Comparison of ENCODE assay signal across 9 cellular contexts in the genomic region with DNA sequence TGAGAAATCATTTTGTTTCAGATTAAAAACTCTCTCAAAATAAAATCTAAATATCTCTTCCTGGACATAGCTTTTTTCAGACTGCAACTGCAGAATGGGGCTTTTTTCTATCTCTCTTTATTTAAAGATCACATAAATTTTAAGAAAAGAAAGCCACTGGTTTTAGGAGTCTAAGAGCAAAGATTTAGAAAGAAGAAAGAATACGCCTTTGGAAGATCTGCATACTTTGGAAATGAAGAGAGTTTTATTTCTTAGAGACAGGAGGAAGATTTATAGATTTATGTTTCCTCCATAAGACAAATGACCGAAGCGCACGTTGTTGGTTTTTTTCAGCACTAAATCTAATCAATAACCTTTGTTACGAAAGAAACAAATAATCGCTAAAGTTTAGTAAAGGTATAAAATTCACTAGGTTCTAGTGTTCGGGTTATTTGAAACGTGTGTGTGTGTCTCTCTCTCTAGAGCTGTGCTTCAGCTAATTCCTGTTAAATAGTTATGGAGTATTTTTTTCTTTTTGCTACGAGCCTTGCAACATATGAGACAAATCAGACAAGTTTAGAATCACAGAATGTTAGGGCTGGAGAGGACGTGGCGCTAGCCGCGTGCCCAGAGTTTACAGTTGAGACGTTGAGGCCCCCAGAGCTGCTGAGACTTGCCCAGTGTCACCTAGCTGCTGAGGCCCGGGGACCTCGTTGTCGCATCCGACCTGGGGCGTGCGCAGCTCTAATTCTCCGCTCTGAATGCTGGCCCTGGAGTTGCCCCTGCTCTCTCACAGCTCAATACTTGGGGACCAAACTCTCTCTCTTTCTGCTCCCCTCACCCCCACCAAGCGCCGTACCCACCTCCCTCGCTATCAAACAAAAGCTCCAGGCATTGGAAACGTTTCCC.
DNase-seq lines count a peak whose midpoint lies in the region; ATAC-seq and TF ChIP-seq lines count a peak whose summit lies in the region.
"Had no signal": no experiment of that assay in that cellular context is flagged by ENCODE, and none has a peak within 500 bp of the region (broad histone marks: within the 10 kb centered on the region; RNA-seq: fewer than 3 reads in every experiment).

No MANE protein-coding gene starts in this region.

- H3K36me3 Mint-ChIP-seq in naive thymus-derived CD4-positive, alpha-beta T cell: peaks cover 0 to 17% (median 3%) of the 10 kb centered on the region in 5 donors
- H3K36me3 Mint-ChIP-seq in activated T-helper 2 cell treated with anti-CD3 and anti-CD28 coated beads, Interferon-gamma antibody, Interleukin-2, Interleukin-4, amounts not matched to agents 10 μg/mL and 5 μg/mL and 100 μg/mL, durations not matched to agents 14 hours and 24 hours and 36 hours (ENCODE audit: low read depth): no peaks in the 10 kb centered on the region

- no peaks in the 10 kb centered on the region for H3K9me3 ChIP-seq in endocrine pancreas (ENCODE audit: control insufficient read depth, low read length)
- no peaks in the 10 kb centered on the region for H3K9me3 ChIP-seq in naive thymus-derived CD4-positive, alpha-beta T cell (ENCODE audit: control insufficient read depth in 2 of 3, low read length in 3 of 3)

- no peaks in the 10 kb centered on the region for H3K79me2 ChIP-seq in ACC112 (ENCODE audit: control insufficient read depth, insufficient read depth, low read length, unreplicated experiment)

- H3K9me3 Mint-ChIP-seq in naive thymus-derived CD4-positive, alpha-beta T cell: peaks cover 0 to 18% (median 6%) of the 10 kb centered on the region in 11 donors
- H3K9me3 Mint-ChIP-seq in activated T-helper 2 cell treated with anti-CD3 and anti-CD28 coated beads, Interferon-gamma antibody, Interleukin-2, Interleukin-4, amounts not matched to agents 10 μg/mL and 5 μg/mL and 100 μg/mL, durations not matched to agents 14 hours and 24 hours and 36 hours: no peaks in the 10 kb centered on the region

- H2AFZ ChIP-seq in ACC112 (ENCODE audit: low read length, unreplicated experiment): peak overlapping the region; percentile 87

- H3K36me3 ChIP-seq in ACC112 (ENCODE audit: insufficient read depth, low read length) (no peaks in the 10 kb centered on the region), endocrine pancreas (ENCODE audit: control insufficient read depth, insufficient read depth, low read length) (no peaks in the 10 kb centered on the region)
- H3K36me3 ChIP-seq in naive thymus-derived CD4-positive, alpha-beta T cell (ENCODE audit: control insufficient read depth in 2 of 3, insufficient read depth in 3 of 3, low read length in 3 of 3): no peaks in the 10 kb centered on the region

- ATAC-seq in naive thymus-derived CD4-positive, alpha-beta T cell: peak; percentile 28
- ATAC-seq in GM19463 (IDR thresholded peaks at IDR 0.05; ENCODE audit: unreplicated experiment): no peak

- H3K27me3 ChIP-seq in ACC112 (ENCODE audit: insufficient read depth, low read length): no peaks in the 10 kb centered on the region
- no peaks in the 10 kb centered on the region for H3K27me3 ChIP-seq in endocrine pancreas (ENCODE audit: control insufficient read depth, insufficient read depth, low read length)
- peaks cover 0 to 6% of the 10 kb centered on the region in 2 donors for H3K27me3 ChIP-seq in naive thymus-derived CD4-positive, alpha-beta T cell (ENCODE audit: control insufficient read depth in 2 of 2, insufficient read depth in 2 of 2, low read length in 2 of 2)

- H3K27ac ChIP-seq in ACC112 (ENCODE audit: low read depth, low read length): peak overlapping the region; percentile 95
- H3K27ac ChIP-seq in naive thymus-derived CD4-positive, alpha-beta T cell (ENCODE audit: low read depth, low read length): peak overlapping the region; percentile 29

- POLR2A ChIA-PET in naive thymus-derived CD4-positive, alpha-beta T cell (lab: Charles Lee): no interaction called here

- intact Hi-C loops in naive thymus-derived CD4-positive, alpha-beta T cell (cut with micrococcal nuclease): loop anchor here (5.0 kb wide), 2 partner anchors 171 to 181 kb away; partner anchors contain the start of gene GATA6 (in 1 of the 2)
- intact Hi-C loops in activated T-helper 2 cell treated with anti-CD3 and anti-CD28 coated beads, Interferon-gamma antibody, Interleukin-2, Interleukin-4, amounts not matched to agents 10 μg/mL and 5 μg/mL and 100 μg/mL, durations not matched to agents 14 hours and 24 hours and 36 hours (cut with micrococcal nuclease): loop anchor here (2.0 kb wide), 1 partner anchor 177 kb away; no protein-coding TSS in a partner anchor

- peaks cover 38 to 51% (median 47%) of the 10 kb centered on the region in 5 donors for H3K27me3 Mint-ChIP-seq in naive thymus-derived CD4-positive, alpha-beta T cell
- H3K27me3 Mint-ChIP-seq in activated T-helper 2 cell treated with anti-CD3 and anti-CD28 coated beads, Interferon-gamma antibody, Interleukin-2, Interleukin-4, amounts not matched to agents 10 μg/mL and 5 μg/mL and 100 μg/mL, durations not matched to agents 14 hours and 24 hours and 36 hours (ENCODE audit: low read depth): peaks cover 43% of the 10 kb centered on the region

- H3K4me1 ChIP-seq in ACC112 (ENCODE audit: control insufficient read depth, insufficient read depth, low read length, unreplicated experiment) (peaks cover 41% of the 10 kb centered on the region), endocrine pancreas (ENCODE audit: control insufficient read depth, insufficient read depth, low read length) (no peaks in the 10 kb centered on the region)
- H3K4me1 ChIP-seq in naive thymus-derived CD4-positive, alpha-beta T cell (ENCODE audit: control insufficient read depth in 2 of 2, insufficient read depth in 2 of 2, low read length in 2 of 2): peaks cover 0 to 45% of the 10 kb centered on the region in 2 donors

- DNase-seq in NCI-H1105 treated with DMSO at 0.1 percent for 48 hours (lab: John Stamatoyannopoulos, UW): peak; percentile 29
- no peak for DNase-seq in naive thymus-derived CD4-positive, alpha-beta T cell
- no peak for DNase-seq in activated T-helper 2 cell treated with anti-CD3 and anti-CD28 coated beads, Interferon-gamma antibody, Interleukin-2, Interleukin-4, amounts not matched to agents 10 μg/mL and 5 μg/mL and 100 μg/mL, durations not matched to agents 14 hours and 24 hours and 36 hours (ENCODE audit: low spot score)
- no peak for DNase-seq in GM10266 (ENCODE audit: extremely low spot score)
- DNase-seq in NCI-H1694 (lab: John Stamatoyannopoulos, UW): no peak
- DNase-seq: GDM1 had no signal

- CTCF ChIA-PET in naive thymus-derived CD4-positive, alpha-beta T cell (lab: Charles Lee): no interaction called here

- no peak for TF ChIP-seq CTCF in GM10266 (IDR thresholded peaks at IDR 0.05; ENCODE audit: control insufficient read depth, insufficient read depth, low read depth, missing control alignments)

- peaks cover 0 to 24% (median 11%) of the 10 kb centered on the region in 7 donors for H3K4me1 Mint-ChIP-seq in naive thymus-derived CD4-positive, alpha-beta T cell
- H3K4me1 Mint-ChIP-seq in activated T-helper 2 cell treated with anti-CD3 and anti-CD28 coated beads, Interferon-gamma antibody, Interleukin-2, Interleukin-4, amounts not matched to agents 10 μg/mL and 5 μg/mL and 100 μg/mL, durations not matched to agents 14 hours and 24 hours and 36 hours (ENCODE audit: low read depth): no peaks in the 10 kb centered on the region

- H3K4me3 ChIP-seq in ACC112 (ENCODE audit: low read depth, low read length) (peak overlapping the region; percentile 85), endocrine pancreas (ENCODE audit: control insufficient read depth, insufficient read depth, low read length) (peak overlapping the region; percentile 20)
- peak overlapping the region; percentile 44 for H3K4me3 ChIP-seq in naive thymus-derived CD4-positive, alpha-beta T cell (ENCODE audit: low read length)

- H3K4me3 Mint-ChIP-seq in naive thymus-derived CD4-positive, alpha-beta T cell: peak overlapping the region in 9 of 10 donors; percentile 54 to 81 (median 78)
- no peak overlapping the region for H3K4me3 Mint-ChIP-seq in activated T-helper 2 cell treated with anti-CD3 and anti-CD28 coated beads, Interferon-gamma antibody, Interleukin-2, Interleukin-4, amounts not matched to agents 10 μg/mL and 5 μg/mL and 100 μg/mL, durations not matched to agents 14 hours and 24 hours and 36 hours (ENCODE audit: low read depth)

- H3K27ac Mint-ChIP-seq in naive thymus-derived CD4-positive, alpha-beta T cell: peak overlapping the region in 8 of 9 donors; percentile 47 to 84 (median 70)
- no peak overlapping the region for H3K27ac Mint-ChIP-seq in activated T-helper 2 cell treated with anti-CD3 and anti-CD28 coated beads, Interferon-gamma antibody, Interleukin-2, Interleukin-4, amounts not matched to agents 10 μg/mL and 5 μg/mL and 100 μg/mL, durations not matched to agents 14 hours and 24 hours and 36 hours

- H3K9ac ChIP-seq in endocrine pancreas (ENCODE audit: control insufficient read depth, insufficient read depth, low read length): no peak overlapping the region

Comparison
In these comparisons a context has a peak if more than half of its experiments do, and no peak if none do; other contexts are left out.
1. H3K4me3 ChIP-seq: peak in every context shown above with its lines; median percentile 85 in ACC112; 44 in naive thymus-derived CD4-positive, alpha-beta T cell; 20 in endocrine pancreas.